Comparison of ENCODE assay signal across 25 cellular contexts in genomic region chr7:123472327-123472726, GRCh38.
"Had no signal": no experiment of that assay in that cellular context is flagged by ENCODE, and none has a peak within 500 bp of the region (broad histone marks: within the 10 kb centered on the region; RNA-seq: fewer than 3 reads in every experiment).

No MANE protein-coding gene starts in this region.

- H3K4me1 ChIP-seq: left ventricle myocardium inferior, pancreas, prostate gland, spleen, uterus had no signal

- H3K9me3 ChIP-seq: pancreas, prostate gland, sigmoid colon, tibial nerve, uterus had no signal

- H3K4me1 Mint-ChIP-seq: naive thymus-derived CD8-positive, alpha-beta T cell; stimulated activated effector memory CD8-positive, alpha-beta T cell treated with anti-CD3 and anti-CD28 coated beads, Interleukin-12 subunit alpha, Interleukin-12 subunit beta, amount 100 ng/mL, for 72 hours; stimulated activated naive CD8-positive, alpha-beta T cell treated with anti-CD3 and anti-CD28 coated beads, Interleukin-15, amount 100 ng/mL, for 72 hours had no signal

- H3K4me2 ChIP-seq: hepatocyte had no signal

- H3K27ac ChIP-seq: hepatocyte, left ventricle myocardium inferior, pancreas, prostate gland, sigmoid colon, spleen, tibial nerve had no signal

- H3K9me3 Mint-ChIP-seq: stimulated activated effector memory CD8-positive, alpha-beta T cell treated with anti-CD3 and anti-CD28 coated beads, Interleukin-12 subunit alpha, Interleukin-12 subunit beta, amount 100 ng/mL, for 72 hours; stimulated activated naive CD8-positive, alpha-beta T cell treated with anti-CD3 and anti-CD28 coated beads, Interleukin-15, amount 100 ng/mL, for 72 hours had no signal

- H2AFZ ChIP-seq: hepatocyte had no signal

- ATAC-seq: naive thymus-derived CD8-positive, alpha-beta T cell; pancreas; right cardiac atrium; stimulated activated effector memory CD8-positive, alpha-beta T cell treated with anti-CD3 and anti-CD28 coated beads, Interleukin-12 subunit alpha, Interleukin-12 subunit beta, amount 100 ng/mL, for 72 hours; stimulated activated naive CD8-positive, alpha-beta T cell treated with anti-CD3 and anti-CD28 coated beads, Interleukin-15, amount 100 ng/mL, for 72 hours had no signal

- H3K27me3 Mint-ChIP-seq: stimulated activated naive CD8-positive, alpha-beta T cell treated with anti-CD3 and anti-CD28 coated beads, Interleukin-15, amount 100 ng/mL, for 72 hours; type B pancreatic cell had no signal

- H3K4me3 Mint-ChIP-seq: naive thymus-derived CD8-positive, alpha-beta T cell; nephron progenitor cell; stimulated activated effector memory CD8-positive, alpha-beta T cell treated with anti-CD3 and anti-CD28 coated beads, Interleukin-12 subunit alpha, Interleukin-12 subunit beta, amount 100 ng/mL, for 72 hours; stimulated activated naive CD8-positive, alpha-beta T cell treated with anti-CD3 and anti-CD28 coated beads, Interleukin-15, amount 100 ng/mL, for 72 hours; type B pancreatic cell had no signal

- H3K27ac Mint-ChIP-seq: naive thymus-derived CD8-positive, alpha-beta T cell; stimulated activated effector memory CD8-positive, alpha-beta T cell treated with anti-CD3 and anti-CD28 coated beads, Interleukin-12 subunit alpha, Interleukin-12 subunit beta, amount 100 ng/mL, for 72 hours; stimulated activated naive CD8-positive, alpha-beta T cell treated with anti-CD3 and anti-CD28 coated beads, Interleukin-15, amount 100 ng/mL, for 72 hours; type B pancreatic cell had no signal

- H3K4me3 ChIP-seq: hepatocyte, left ventricle myocardium inferior, lung, pancreas, prostate gland, sigmoid colon, spleen, tibial nerve, uterus had no signal

- DNase-seq: islet precursor cell; left ventricle myocardium inferior; mesendoderm; midbrain; naive thymus-derived CD8-positive, alpha-beta T cell; nephron progenitor cell; nucleus accumbens; pancreas; posterior cingulate gyrus; retina; right cardiac atrium; sigmoid colon; small intestine; spleen; stimulated activated CD4-positive, alpha-beta T cell treated with anti-CD3 and anti-CD28 coated beads, Interleukin-4, amount 100 ng/mL, for 24 hours; stimulated activated naive CD4-positive, alpha-beta T cell; stimulated activated naive CD8-positive, alpha-beta T cell treated with anti-CD3 and anti-CD28 coated beads, Interleukin-15, amount 100 ng/mL, for 72 hours; substantia nigra; uterus had no signal

- FAIRE-seq: pancreas, small intestine had no signal

- H3K27me3 ChIP-seq: hepatocyte, pancreas, sigmoid colon, spleen, tibial nerve, uterus had no signal

- H3K36me3 Mint-ChIP-seq: stimulated activated effector memory CD8-positive, alpha-beta T cell treated with anti-CD3 and anti-CD28 coated beads, Interleukin-12 subunit alpha, Interleukin-12 subunit beta, amount 100 ng/mL, for 72 hours; type B pancreatic cell had no signal

- H3K36me3 ChIP-seq: left ventricle myocardium inferior, pancreas, prostate gland, sigmoid colon, spleen, tibial nerve, uterus had no signal
